8 cellular contexts compared by ENCODE assay signal in genomic region chrX:23742693-23743622, GRCh38. TPM values are rescaled to one million over a fixed set of nuclear protein-coding genes. Genes with fewer than 3 reads are reported as not detected.
DNase-seq lines count a peak whose midpoint lies in the region; FAIRE-seq and TF ChIP-seq lines count a peak whose summit lies in the region.

Gene ACOT9, minus strand, starts transcription at chrX:23743276. Its CDS starts 132 bp downstream, at chrX:23743144.

- H3K4me3 Mint-ChIP-seq in T-helper 2 cell treated with Interferon-gamma antibody and Interleukin-4, amounts not matched to agents 5 μg/mL and 100 μg/mL, for 36 hours = peak within 1 kb of the TSS; percentile 86
- peak within 1 kb of the TSS; percentile 93 for H3K4me3 Mint-ChIP-seq in astrocyte (ENCODE audit: unreplicated experiment)

- H3K36me3 ChIP-seq in astrocyte (ENCODE audit: insufficient read depth, low read length) (no peaks in the 10 kb centered on the region), rectal smooth muscle tissue (ENCODE audit: control insufficient read depth, insufficient read depth, low read length) (no peaks in the 10 kb centered on the region)

- H3K4me2 ChIP-seq in astrocyte (ENCODE audit: low read length) = peak within 1 kb of the TSS; percentile 95

- TF ChIP-seq POLR2A in NB4 (IDR thresholded peaks at IDR 0.05; ENCODE audit: extremely low read depth, insufficient read length) = peak; percentile 49

- peaks cover 50% of the 10 kb centered on the region for H3K79me2 ChIP-seq in astrocyte (ENCODE audit: insufficient read depth, low read length)

- peaks cover 22% of the 10 kb centered on the region for H3K4me1 Mint-ChIP-seq in T-helper 2 cell treated with Interferon-gamma antibody and Interleukin-4, amounts not matched to agents 5 μg/mL and 100 μg/mL, for 36 hours (ENCODE audit: low read depth)
- peaks cover 1% of the 10 kb centered on the region for H3K4me1 Mint-ChIP-seq in astrocyte (ENCODE audit: low read depth, unreplicated experiment)

- H3K27ac ChIP-seq in astrocyte (ENCODE audit: low read depth, low read length) (peak within 1 kb of the TSS; percentile 96), rectal smooth muscle tissue (ENCODE audit: low read depth, low read length) (peak within 1 kb of the TSS; percentile 95)

- H3K36me3 Mint-ChIP-seq in T-helper 2 cell treated with Interferon-gamma antibody and Interleukin-4, amounts not matched to agents 5 μg/mL and 100 μg/mL, for 36 hours (ENCODE audit: low read depth) = peaks cover 2% of the 10 kb centered on the region
- H3K36me3 Mint-ChIP-seq in astrocyte (ENCODE audit: low read depth, unreplicated experiment) = no peaks in the 10 kb centered on the region

- H4K20me1 ChIP-seq in astrocyte (ENCODE audit: insufficient read depth, low read length) = peaks cover 33% of the 10 kb centered on the region

- H3K27me3 Mint-ChIP-seq in T-helper 2 cell treated with Interferon-gamma antibody and Interleukin-4, amounts not matched to agents 5 μg/mL and 100 μg/mL, for 36 hours (ENCODE audit: low read depth) = no peaks in the 10 kb centered on the region
- no peaks in the 10 kb centered on the region for H3K27me3 Mint-ChIP-seq in astrocyte (ENCODE audit: low read depth, unreplicated experiment)

- H3K9ac ChIP-seq in astrocyte (ENCODE audit: low read length) (peak within 1 kb of the TSS; percentile 99), rectal smooth muscle tissue (ENCODE audit: low read length) (peak within 1 kb of the TSS; percentile 16)

- DNase-seq in GM10266 (ENCODE audit: extremely low spot score) (peak; percentile 81), HFF-Myc (ENCODE audit: extremely low read depth, low read depth) (peak; percentile 66), NB4 (ENCODE audit: low read depth) (peak; percentile 87), astrocyte (ENCODE audit: low read depth) (peak; percentile 94), hepatic stellate cell (ENCODE audit: low spot score) (peak; percentile 82), COR-L47 (lab: John Stamatoyannopoulos, UW) (no peak)
- peak; percentile 85 for DNase-seq in T-helper 2 cell treated with Interferon-gamma antibody and Interleukin-4, amounts not matched to agents 5 μg/mL and 100 μg/mL, for 36 hours (ENCODE audit: low spot score)

- H3K27me3 ChIP-seq in astrocyte (ENCODE audit: insufficient read depth, low read length) (no peaks in the 10 kb centered on the region), rectal smooth muscle tissue (ENCODE audit: control insufficient read depth, insufficient read depth, low read length) (no peaks in the 10 kb centered on the region)

- peaks cover 5% of the 10 kb centered on the region for H3K4me1 ChIP-seq in astrocyte (ENCODE audit: insufficient read depth, low read length)
- no peaks in the 10 kb centered on the region for H3K4me1 ChIP-seq in rectal smooth muscle tissue (ENCODE audit: control insufficient read depth, insufficient read depth, low read length)

- H3K27ac Mint-ChIP-seq in T-helper 2 cell treated with Interferon-gamma antibody and Interleukin-4, amounts not matched to agents 5 μg/mL and 100 μg/mL, for 36 hours = peak within 1 kb of the TSS; percentile 88
- H3K27ac Mint-ChIP-seq in astrocyte (ENCODE audit: unreplicated experiment) = peak within 1 kb of the TSS; percentile 96

- peak within 1 kb of the TSS; percentile 47 for H2AFZ ChIP-seq in astrocyte (ENCODE audit: low read depth, low read length)

- TF ChIP-seq CTCF in GM10266 (IDR thresholded peaks at IDR 0.05; ENCODE audit: control insufficient read depth, insufficient read depth, low read depth, missing control alignments) (no peak), HFF-Myc (IDR thresholded peaks at IDR 0.05; ENCODE audit: low read depth, low read length, missing control alignments) (no peak), NB4 (IDR thresholded peaks at IDR 0.05; ENCODE audit: low read depth, low read length) (no peak), astrocyte (IDR thresholded peaks at IDR 0.05; ENCODE audit: insufficient read depth, low read depth, low read length) (no peak)

- peak within 1 kb of the TSS; percentile 55 for H3K4me3 ChIP-seq in HFF-Myc (replicated peaks; ENCODE audit: low read depth, low read length)
- peak within 1 kb of the TSS; percentile 67 for H3K4me3 ChIP-seq in NB4 (ENCODE audit: low read depth, low read length)
- H3K4me3 ChIP-seq in astrocyte (ENCODE audit: insufficient read depth, low read depth, low read length) = peak within 1 kb of the TSS; percentile 91
- H3K4me3 ChIP-seq in rectal smooth muscle tissue (ENCODE audit: low read length) = peak within 1 kb of the TSS; percentile 55

- no peaks in the 10 kb centered on the region for H3K9me3 ChIP-seq in astrocyte (ENCODE audit: insufficient read depth, low read depth, low read length)

- no peaks in the 10 kb centered on the region for H3K9me3 Mint-ChIP-seq in T-helper 2 cell treated with Interferon-gamma antibody and Interleukin-4, amounts not matched to agents 5 μg/mL and 100 μg/mL, for 36 hours
- no peaks in the 10 kb centered on the region for H3K9me3 Mint-ChIP-seq in astrocyte (ENCODE audit: unreplicated experiment)

- no peak for FAIRE-seq in astrocyte (lab: Jason Lieb, UNC)

RNA-seq across cellular contexts. Expression of gene ACOT9, which starts in this region (rescaled TPM):
- 55.7 and 59.6 TPM in 2 replicates for total RNA-seq in astrocyte
